ENCODE assay signal across 16 cellular contexts in the genomic region with DNA sequence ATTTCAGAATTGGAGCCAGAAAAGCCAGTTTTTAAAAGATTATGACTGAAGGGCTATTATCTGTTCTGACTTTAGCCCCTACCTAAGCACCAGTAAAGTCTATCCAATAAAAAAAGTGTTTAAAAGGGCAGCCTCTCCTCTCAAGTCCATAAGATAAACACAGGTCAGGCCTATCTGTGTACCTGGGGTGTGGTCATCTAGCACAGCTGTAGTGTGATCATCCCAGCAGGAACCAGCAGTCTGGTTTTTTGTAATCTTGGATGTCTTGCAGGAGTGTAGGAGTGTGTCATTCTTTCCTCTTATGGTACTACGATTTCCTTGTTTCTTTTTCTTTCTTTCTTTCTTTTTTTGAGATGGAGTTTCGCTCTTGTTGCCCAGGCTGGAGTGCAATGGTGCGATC. TPM values are rescaled to one million over a fixed set of nuclear protein-coding genes. Genes with fewer than 3 reads are reported as not detected.
DNase-seq lines count a peak whose midpoint lies in the region; ATAC-seq and TF ChIP-seq lines count a peak whose summit lies in the region.
"Had no signal": no experiment of that assay in that cellular context is flagged by ENCODE, and none has a peak within 500 bp of the region (broad histone marks: within the 10 kb centered on the region; RNA-seq: fewer than 3 reads in every experiment).

No MANE protein-coding gene starts in this region.

- ATAC-seq in activated T-helper 17 cell treated with anti-CD3 and anti-CD28 coated beads, Interleukin-2, amount 50 U/mL, for 72 hours (replicated peaks): peak; percentile 22
- no peak for ATAC-seq in stimulated activated effector memory CD8-positive, alpha-beta T cell treated with anti-CD3 and anti-CD28 coated beads, Interleukin-12 subunit alpha, Interleukin-12 subunit beta, amount 100 ng/mL, for 72 hours
- ATAC-seq in natural killer cell treated with Interleukin-12 subunit alpha and Interleukin-12 subunit beta and Interleukin-15 and Interleukin-18, amount 100 ng/mL, for 72 hours: no peak
- ATAC-seq: GM12878 had no signal

- H3K36me3 Mint-ChIP-seq in activated T-helper 17 cell treated with anti-CD3 and anti-CD28 coated beads, Interleukin-2, amount 50 U/mL, for 72 hours (ENCODE audit: low read depth): peaks cover 63% of the 10 kb centered on the region
- H3K36me3 Mint-ChIP-seq in stimulated activated effector memory CD8-positive, alpha-beta T cell treated with anti-CD3 and anti-CD28 coated beads, Interleukin-12 subunit alpha, Interleukin-12 subunit beta, amount 100 ng/mL, for 72 hours: peaks cover 54% of the 10 kb centered on the region
- H3K36me3 Mint-ChIP-seq in glutamatergic neuron (ENCODE audit: unreplicated experiment): no peaks in the 10 kb centered on the region
- peaks cover 7% of the 10 kb centered on the region for H3K36me3 Mint-ChIP-seq in natural killer cell treated with Interleukin-12 subunit alpha and Interleukin-12 subunit beta and Interleukin-15 and Interleukin-18, amount 100 ng/mL, for 72 hours

- DNase-seq in LoVo (ENCODE audit: low spot score): peak; percentile 29
- DNase-seq in fibroblast of villous mesenchyme (ENCODE audit: low read depth): peak; percentile 66
- DNase-seq in stimulated activated effector memory CD8-positive, alpha-beta T cell treated with anti-CD3 and anti-CD28 coated beads, Interleukin-12 subunit alpha, Interleukin-12 subunit beta, amount 100 ng/mL, for 72 hours (ENCODE audit: low spot score in 2 of 2): no peak
- DNase-seq in cerebellar nuclear complex (lab: John Stamatoyannopoulos, UW): no peak
- no peak for DNase-seq in glutamatergic neuron
- DNase-seq in natural killer cell treated with Interleukin-12 subunit alpha and Interleukin-12 subunit beta and Interleukin-15 and Interleukin-18, amount 100 ng/mL, for 72 hours (ENCODE audit: low spot score): no peak
- DNase-seq: activated CD4-positive, alpha-beta T cell treated with anti-CD3 and anti-CD28 coated beads for 48 hours; effector CD8-positive, alpha-beta T cell; EL; immature natural killer cell; occipital lobe; RPMI8226; stimulated activated CD4-positive, alpha-beta T cell treated with anti-CD3 and anti-CD28 coated beads, Interleukin-12 subunit alpha, Interleukin-12 subunit beta, amount 100 ng/mL, for 4 hours had no signal

- TF ChIP-seq CTCF in fibroblast of villous mesenchyme (IDR thresholded peaks at IDR 0.05; ENCODE audit: insufficient read depth, low read depth, low read length) (no peak), glutamatergic neuron (IDR thresholded peaks at IDR 0.05; ENCODE audit: partially characterized antibody, unreplicated experiment) (no peak)

- H3K9me3 Mint-ChIP-seq in activated T-helper 17 cell treated with anti-CD3 and anti-CD28 coated beads, Interleukin-2, amount 50 U/mL, for 72 hours: no peaks in the 10 kb centered on the region
- H3K9me3 Mint-ChIP-seq in stimulated activated effector memory CD8-positive, alpha-beta T cell treated with anti-CD3 and anti-CD28 coated beads, Interleukin-12 subunit alpha, Interleukin-12 subunit beta, amount 100 ng/mL, for 72 hours: no peaks in the 10 kb centered on the region
- H3K9me3 Mint-ChIP-seq in glutamatergic neuron (ENCODE audit: unreplicated experiment): no peaks in the 10 kb centered on the region
- no peaks in the 10 kb centered on the region for H3K9me3 Mint-ChIP-seq in natural killer cell treated with Interleukin-12 subunit alpha and Interleukin-12 subunit beta and Interleukin-15 and Interleukin-18, amount 100 ng/mL, for 72 hours
- H3K9me3 Mint-ChIP-seq: CD14-positive monocyte, immature natural killer cell had no signal

- H3K4me3 ChIP-seq in fibroblast of villous mesenchyme (ENCODE audit: low read depth, low read length): no peak overlapping the region
- H3K4me3 ChIP-seq: GM12878 had no signal

- H3K27ac Mint-ChIP-seq in activated T-helper 17 cell treated with anti-CD3 and anti-CD28 coated beads, Interleukin-2, amount 50 U/mL, for 72 hours: no peak overlapping the region
- H3K27ac Mint-ChIP-seq in stimulated activated effector memory CD8-positive, alpha-beta T cell treated with anti-CD3 and anti-CD28 coated beads, Interleukin-12 subunit alpha, Interleukin-12 subunit beta, amount 100 ng/mL, for 72 hours: peak overlapping the region; percentile 78
- no peak overlapping the region for H3K27ac Mint-ChIP-seq in glutamatergic neuron (ENCODE audit: unreplicated experiment)
- H3K27ac Mint-ChIP-seq in natural killer cell treated with Interleukin-12 subunit alpha and Interleukin-12 subunit beta and Interleukin-15 and Interleukin-18, amount 100 ng/mL, for 72 hours: no peak overlapping the region

- peaks cover 30% of the 10 kb centered on the region for H3K4me1 Mint-ChIP-seq in activated T-helper 17 cell treated with anti-CD3 and anti-CD28 coated beads, Interleukin-2, amount 50 U/mL, for 72 hours
- peaks cover 67% of the 10 kb centered on the region for H3K4me1 Mint-ChIP-seq in stimulated activated effector memory CD8-positive, alpha-beta T cell treated with anti-CD3 and anti-CD28 coated beads, Interleukin-12 subunit alpha, Interleukin-12 subunit beta, amount 100 ng/mL, for 72 hours
- H3K4me1 Mint-ChIP-seq in glutamatergic neuron (ENCODE audit: low read depth, unreplicated experiment): peaks cover 10% of the 10 kb centered on the region
- H3K4me1 Mint-ChIP-seq in natural killer cell treated with Interleukin-12 subunit alpha and Interleukin-12 subunit beta and Interleukin-15 and Interleukin-18, amount 100 ng/mL, for 72 hours (ENCODE audit: low read depth in 2 of 2): peaks cover 22 to 44% of the 10 kb centered on the region in 2 donors

- H3K4me3 Mint-ChIP-seq in activated T-helper 17 cell treated with anti-CD3 and anti-CD28 coated beads, Interleukin-2, amount 50 U/mL, for 72 hours: no peak overlapping the region
- no peak overlapping the region for H3K4me3 Mint-ChIP-seq in stimulated activated effector memory CD8-positive, alpha-beta T cell treated with anti-CD3 and anti-CD28 coated beads, Interleukin-12 subunit alpha, Interleukin-12 subunit beta, amount 100 ng/mL, for 72 hours
- H3K4me3 Mint-ChIP-seq in glutamatergic neuron (ENCODE audit: unreplicated experiment): no peak overlapping the region
- no peak overlapping the region for H3K4me3 Mint-ChIP-seq in natural killer cell treated with Interleukin-12 subunit alpha and Interleukin-12 subunit beta and Interleukin-15 and Interleukin-18, amount 100 ng/mL, for 72 hours
- H3K4me3 Mint-ChIP-seq: CD14-positive monocyte, immature natural killer cell had no signal

- no peaks in the 10 kb centered on the region for H3K27me3 Mint-ChIP-seq in activated T-helper 17 cell treated with anti-CD3 and anti-CD28 coated beads, Interleukin-2, amount 50 U/mL, for 72 hours
- no peaks in the 10 kb centered on the region for H3K27me3 Mint-ChIP-seq in glutamatergic neuron (ENCODE audit: unreplicated experiment)
- no peaks in the 10 kb centered on the region for H3K27me3 Mint-ChIP-seq in natural killer cell treated with Interleukin-12 subunit alpha and Interleukin-12 subunit beta and Interleukin-15 and Interleukin-18, amount 100 ng/mL, for 72 hours

RNA-seq across cellular contexts. Expression of gene APPL2, which starts 6.5 kb away (rescaled TPM):
- total RNA-seq in activated T-helper 17 cell treated with anti-CD3 and anti-CD28 coated beads, Interleukin-2, amount 50 U/mL, for 72 hours: 10 to 100 TPM; 16.7 to 23.5 TPM
- total RNA-seq in fibroblast of villous mesenchyme (40.9 and 60.9 TPM in 2 replicates), glutamatergic neuron (ENCODE audit: unreplicated experiment) (35.6 TPM)
- 10 to 100 TPM; 13.2 to 26.4 TPM for total RNA-seq in natural killer cell treated with Interleukin-12 subunit alpha and Interleukin-12 subunit beta and Interleukin-15 and Interleukin-18, amount 100 ng/mL, for 72 hours

Comparison
In these comparisons a context has a peak if more than half of its experiments do, and no peak if none do; other contexts are left out.
1. DNase-seq: peak in LoVo (single experiment) and fibroblast of villous mesenchyme (single experiment); none in stimulated activated effector memory CD8-positive, alpha-beta T cell treated with anti-CD3 and anti-CD28 coated beads, Interleukin-12 subunit alpha, Interleukin-12 subunit beta, amount 100 ng/mL, for 72 hours (0 of 2), cerebellar nuclear complex (0 of 2), glutamatergic neuron (single experiment) and natural killer cell treated with Interleukin-12 subunit alpha and Interleukin-12 subunit beta and Interleukin-15 and Interleukin-18, amount 100 ng/mL, for 72 hours (single experiment).